ENCODE assay signal across 1 cellular context in the genomic region with DNA sequence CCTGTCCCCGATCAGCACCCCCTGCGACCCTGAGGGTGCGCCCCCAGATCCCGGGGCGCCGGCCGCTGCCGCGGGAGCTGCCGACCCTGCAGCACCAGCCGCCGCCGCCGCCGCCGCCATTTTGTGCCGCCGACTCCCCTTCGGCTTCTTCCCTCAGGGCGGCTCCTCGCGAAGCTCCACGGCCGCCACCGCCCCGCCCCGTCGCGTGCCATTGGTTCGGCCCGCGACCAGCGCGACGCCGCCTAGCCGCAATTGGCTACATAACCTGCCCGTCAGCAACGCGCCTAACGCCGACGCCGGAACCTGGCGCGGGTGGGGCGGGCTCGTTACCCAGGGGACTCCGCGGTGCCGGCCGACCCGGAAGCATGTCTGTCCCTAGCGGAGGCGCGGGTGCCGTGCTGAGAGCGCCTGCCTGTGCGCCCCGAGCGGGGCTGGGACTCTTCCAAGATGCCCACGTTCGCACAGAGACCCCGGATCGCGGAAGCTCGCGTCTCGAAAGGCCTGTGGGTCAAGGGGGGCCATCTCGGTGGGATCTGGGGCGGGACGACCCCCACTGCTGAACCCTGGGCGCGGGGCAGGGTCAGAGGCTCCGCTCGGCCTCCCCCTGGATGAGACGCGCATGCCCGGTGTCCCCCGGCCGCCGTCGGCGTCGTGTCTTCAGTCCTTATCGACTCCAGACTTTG.
TF ChIP-seq lines count a peak whose summit lies in the region.

Gene CCNL2 (minus strand): TSS at position 149 of the 683 bp plus-strand sequence. CDS start 29 bp downstream, at position 120.

TF ChIP-seq in K562, 482 proteins besides CTCF, POLR2A, EP300 and RAD21 (continued from another document and continues in another):
- TF ChIP-seq, protein P1, sequence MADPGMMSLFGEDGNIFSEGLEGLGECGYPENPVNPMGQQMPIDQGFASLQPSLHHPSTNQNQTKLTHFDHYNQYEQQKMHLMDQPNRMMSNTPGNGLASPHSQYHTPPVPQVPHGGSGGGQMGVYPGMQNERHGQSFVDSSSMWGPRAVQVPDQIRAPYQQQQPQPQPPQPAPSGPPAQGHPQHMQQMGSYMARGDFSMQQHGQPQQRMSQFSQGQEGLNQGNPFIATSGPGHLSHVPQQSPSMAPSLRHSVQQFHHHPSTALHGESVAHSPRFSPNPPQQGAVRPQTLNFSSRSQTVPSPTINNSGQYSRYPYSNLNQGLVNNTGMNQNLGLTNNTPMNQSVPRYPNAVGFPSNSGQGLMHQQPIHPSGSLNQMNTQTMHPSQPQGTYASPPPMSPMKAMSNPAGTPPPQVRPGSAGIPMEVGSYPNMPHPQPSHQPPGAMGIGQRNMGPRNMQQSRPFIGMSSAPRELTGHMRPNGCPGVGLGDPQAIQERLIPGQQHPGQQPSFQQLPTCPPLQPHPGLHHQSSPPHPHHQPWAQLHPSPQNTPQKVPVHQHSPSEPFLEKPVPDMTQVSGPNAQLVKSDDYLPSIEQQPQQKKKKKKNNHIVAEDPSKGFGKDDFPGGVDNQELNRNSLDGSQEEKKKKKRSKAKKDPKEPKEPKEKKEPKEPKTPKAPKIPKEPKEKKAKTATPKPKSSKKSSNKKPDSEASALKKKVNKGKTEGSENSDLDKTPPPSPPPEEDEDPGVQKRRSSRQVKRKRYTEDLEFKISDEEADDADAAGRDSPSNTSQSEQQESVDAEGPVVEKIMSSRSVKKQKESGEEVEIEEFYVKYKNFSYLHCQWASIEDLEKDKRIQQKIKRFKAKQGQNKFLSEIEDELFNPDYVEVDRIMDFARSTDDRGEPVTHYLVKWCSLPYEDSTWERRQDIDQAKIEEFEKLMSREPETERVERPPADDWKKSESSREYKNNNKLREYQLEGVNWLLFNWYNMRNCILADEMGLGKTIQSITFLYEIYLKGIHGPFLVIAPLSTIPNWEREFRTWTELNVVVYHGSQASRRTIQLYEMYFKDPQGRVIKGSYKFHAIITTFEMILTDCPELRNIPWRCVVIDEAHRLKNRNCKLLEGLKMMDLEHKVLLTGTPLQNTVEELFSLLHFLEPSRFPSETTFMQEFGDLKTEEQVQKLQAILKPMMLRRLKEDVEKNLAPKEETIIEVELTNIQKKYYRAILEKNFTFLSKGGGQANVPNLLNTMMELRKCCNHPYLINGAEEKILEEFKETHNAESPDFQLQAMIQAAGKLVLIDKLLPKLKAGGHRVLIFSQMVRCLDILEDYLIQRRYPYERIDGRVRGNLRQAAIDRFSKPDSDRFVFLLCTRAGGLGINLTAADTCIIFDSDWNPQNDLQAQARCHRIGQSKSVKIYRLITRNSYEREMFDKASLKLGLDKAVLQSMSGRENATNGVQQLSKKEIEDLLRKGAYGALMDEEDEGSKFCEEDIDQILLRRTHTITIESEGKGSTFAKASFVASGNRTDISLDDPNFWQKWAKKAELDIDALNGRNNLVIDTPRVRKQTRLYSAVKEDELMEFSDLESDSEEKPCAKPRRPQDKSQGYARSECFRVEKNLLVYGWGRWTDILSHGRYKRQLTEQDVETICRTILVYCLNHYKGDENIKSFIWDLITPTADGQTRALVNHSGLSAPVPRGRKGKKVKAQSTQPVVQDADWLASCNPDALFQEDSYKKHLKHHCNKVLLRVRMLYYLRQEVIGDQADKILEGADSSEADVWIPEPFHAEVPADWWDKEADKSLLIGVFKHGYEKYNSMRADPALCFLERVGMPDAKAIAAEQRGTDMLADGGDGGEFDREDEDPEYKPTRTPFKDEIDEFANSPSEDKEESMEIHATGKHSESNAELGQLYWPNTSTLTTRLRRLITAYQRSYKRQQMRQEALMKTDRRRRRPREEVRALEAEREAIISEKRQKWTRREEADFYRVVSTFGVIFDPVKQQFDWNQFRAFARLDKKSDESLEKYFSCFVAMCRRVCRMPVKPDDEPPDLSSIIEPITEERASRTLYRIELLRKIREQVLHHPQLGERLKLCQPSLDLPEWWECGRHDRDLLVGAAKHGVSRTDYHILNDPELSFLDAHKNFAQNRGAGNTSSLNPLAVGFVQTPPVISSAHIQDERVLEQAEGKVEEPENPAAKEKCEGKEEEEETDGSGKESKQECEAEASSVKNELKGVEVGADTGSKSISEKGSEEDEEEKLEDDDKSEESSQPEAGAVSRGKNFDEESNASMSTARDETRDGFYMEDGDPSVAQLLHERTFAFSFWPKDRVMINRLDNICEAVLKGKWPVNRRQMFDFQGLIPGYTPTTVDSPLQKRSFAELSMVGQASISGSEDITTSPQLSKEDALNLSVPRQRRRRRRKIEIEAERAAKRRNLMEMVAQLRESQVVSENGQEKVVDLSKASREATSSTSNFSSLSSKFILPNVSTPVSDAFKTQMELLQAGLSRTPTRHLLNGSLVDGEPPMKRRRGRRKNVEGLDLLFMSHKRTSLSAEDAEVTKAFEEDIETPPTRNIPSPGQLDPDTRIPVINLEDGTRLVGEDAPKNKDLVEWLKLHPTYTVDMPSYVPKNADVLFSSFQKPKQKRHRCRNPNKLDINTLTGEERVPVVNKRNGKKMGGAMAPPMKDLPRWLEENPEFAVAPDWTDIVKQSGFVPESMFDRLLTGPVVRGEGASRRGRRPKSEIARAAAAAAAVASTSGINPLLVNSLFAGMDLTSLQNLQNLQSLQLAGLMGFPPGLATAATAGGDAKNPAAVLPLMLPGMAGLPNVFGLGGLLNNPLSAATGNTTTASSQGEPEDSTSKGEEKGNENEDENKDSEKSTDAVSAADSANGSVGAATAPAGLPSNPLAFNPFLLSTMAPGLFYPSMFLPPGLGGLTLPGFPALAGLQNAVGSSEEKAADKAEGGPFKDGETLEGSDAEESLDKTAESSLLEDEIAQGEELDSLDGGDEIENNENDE (IDR thresholded peaks at IDR 0.05; ENCODE audit: low read depth, low read length): no peak
- TF ChIP-seq CBX5 (IDR thresholded peaks at IDR 0.05; ENCODE audit: borderline replicate concordance, low read depth) (no peak), NFIC (IDR thresholded peaks at IDR 0.05) (peak; percentile 40), FOXP1 (CRISPR knock-in tag; IDR thresholded peaks at IDR 0.05) (no peak), ARHGAP35 (IDR thresholded peaks at IDR 0.05; ENCODE audit: partially characterized antibody) (no peak), IRF9 (tag; IDR thresholded peaks at IDR 0.05) (no peak), SREBF2 (CRISPR knock-in tag; IDR thresholded peaks at IDR 0.05) (peak; percentile 93; the same call in 1 of the 2 replicates), GATAD2A (IDR thresholded peaks at IDR 0.05) (no peak), CSDE1 (IDR thresholded peaks at IDR 0.05) (no peak; a peak in 1 of 4 replicates), ZNF280A (IDR thresholded peaks at IDR 0.05; ENCODE audit: low read depth, partially characterized antibody) (no peak), TRIM24 (IDR thresholded peaks at IDR 0.05) (no peak), FOS (IDR thresholded peaks at IDR 0.05; ENCODE audit: extremely low read depth, insufficient read length) (peak; percentile 100), SMAD3 (CRISPR knock-in tag; conservative IDR thresholded peaks at IDR 0.05) (no peak), ZNF146 (CRISPR knock-in tag; IDR thresholded peaks at IDR 0.05; ENCODE audit: unreplicated experiment) (peak; percentile 9), ATF6 (CRISPR knock-in tag; IDR thresholded peaks at IDR 0.05) (peak; percentile 91; the same call in 1 of the 2 replicates), HNRNPUL1 (IDR thresholded peaks at IDR 0.05; ENCODE audit: low read length) (no peak), COPS2 (conservative IDR thresholded peaks at IDR 0.05) (no peak), BDP1 (IDR thresholded peaks at IDR 0.05; ENCODE audit: insufficient read depth, insufficient read length) (no peak), CEBPG (CRISPR knock-in tag; IDR thresholded peaks at IDR 0.05) (no peak), CEBPG (tag; conservative IDR thresholded peaks at IDR 0.05 in 1 of 2, IDR thresholded peaks at IDR 0.05 in 1 of 2) (no peak), SOX6 (IDR thresholded peaks at IDR 0.05) (no peak; the same call in 1 of the 2 replicates), KAT7 (CRISPR knock-in tag; IDR thresholded peaks at IDR 0.05; ENCODE audit: borderline replicate concordance) (peak; percentile 74; the same call in 1 of the 2 replicates), FIP1L1 (IDR thresholded peaks at IDR 0.05; ENCODE audit: low read depth, low read length, poor library complexity, severe bottlenecking) (peak; percentile 99), RERE (CRISPR knock-in tag; IDR thresholded peaks at IDR 0.05; ENCODE audit: borderline replicate concordance) (no peak), SMARCA4 (IDR thresholded peaks at IDR 0.05) (no peak)
- TF ChIP-seq, protein P2, sequence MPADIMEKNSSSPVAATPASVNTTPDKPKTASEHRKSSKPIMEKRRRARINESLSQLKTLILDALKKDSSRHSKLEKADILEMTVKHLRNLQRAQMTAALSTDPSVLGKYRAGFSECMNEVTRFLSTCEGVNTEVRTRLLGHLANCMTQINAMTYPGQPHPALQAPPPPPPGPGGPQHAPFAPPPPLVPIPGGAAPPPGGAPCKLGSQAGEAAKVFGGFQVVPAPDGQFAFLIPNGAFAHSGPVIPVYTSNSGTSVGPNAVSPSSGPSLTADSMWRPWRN (IDR thresholded peaks at IDR 0.05; ENCODE audit: low read depth): no peak
- TF ChIP-seq, protein P3, sequence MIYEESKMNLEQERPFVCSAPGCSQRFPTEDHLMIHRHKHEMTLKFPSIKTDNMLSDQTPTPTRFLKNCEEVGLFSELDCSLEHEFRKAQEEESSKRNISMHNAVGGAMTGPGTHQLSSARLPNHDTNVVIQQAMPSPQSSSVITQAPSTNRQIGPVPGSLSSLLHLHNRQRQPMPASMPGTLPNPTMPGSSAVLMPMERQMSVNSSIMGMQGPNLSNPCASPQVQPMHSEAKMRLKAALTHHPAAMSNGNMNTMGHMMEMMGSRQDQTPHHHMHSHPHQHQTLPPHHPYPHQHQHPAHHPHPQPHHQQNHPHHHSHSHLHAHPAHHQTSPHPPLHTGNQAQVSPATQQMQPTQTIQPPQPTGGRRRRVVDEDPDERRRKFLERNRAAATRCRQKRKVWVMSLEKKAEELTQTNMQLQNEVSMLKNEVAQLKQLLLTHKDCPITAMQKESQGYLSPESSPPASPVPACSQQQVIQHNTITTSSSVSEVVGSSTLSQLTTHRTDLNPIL (CRISPR knock-in tag; IDR thresholded peaks at IDR 0.05): no peak
